Comparison of ENCODE assay signal across 21 cellular contexts in the genomic region with DNA sequence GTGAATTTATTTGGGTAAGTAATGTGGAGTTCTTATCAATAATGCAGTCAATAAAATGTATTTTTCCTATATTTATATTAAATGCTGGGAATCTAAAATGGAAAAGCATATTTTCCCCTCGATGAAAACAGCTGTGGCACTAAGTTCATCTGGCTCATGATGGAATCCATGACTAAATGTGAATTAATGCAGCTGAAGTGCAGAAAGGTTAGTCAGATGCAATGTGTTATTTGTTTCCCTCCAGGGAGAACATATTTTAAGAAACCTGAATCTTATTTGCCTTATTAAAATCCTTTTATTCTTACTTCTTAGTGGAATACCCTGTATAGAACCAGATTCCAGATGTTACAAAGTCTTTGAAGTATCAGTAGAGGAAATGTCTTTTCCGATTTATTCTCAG.
DNase-seq lines count a peak whose midpoint lies in the region; ATAC-seq and TF ChIP-seq lines count a peak whose summit lies in the region.
"Had no signal": no experiment of that assay in that cellular context is flagged by ENCODE, and none has a peak within 500 bp of the region (broad histone marks: within the 10 kb centered on the region; RNA-seq: fewer than 3 reads in every experiment).

No MANE protein-coding gene starts in this region.

- peak overlapping the region; percentile 49 for H3K27ac Mint-ChIP-seq in stimulated activated memory B cell treated with anti-CD40 and anti-IgM and Interleukin-4, amounts not matched to agents 10 μg/mL and 1 μg/mL and 100 μg/mL, for 72 hours
- H3K27ac Mint-ChIP-seq: CD4-positive, alpha-beta memory T cell had no signal

- H3K36me3 Mint-ChIP-seq in stimulated activated memory B cell treated with anti-CD40 and anti-IgM and Interleukin-4, amounts not matched to agents 10 μg/mL and 1 μg/mL and 100 μg/mL, for 72 hours: peaks cover 29% of the 10 kb centered on the region
- H3K36me3 Mint-ChIP-seq: CD4-positive, alpha-beta memory T cell had no signal

- no peak overlapping the region for H3K4me3 ChIP-seq in OCI-LY7 (ENCODE audit: low read depth, low read length, poor library complexity, severe bottlenecking)
- H3K4me3 ChIP-seq: SJSA1 had no signal

- H2AFZ ChIP-seq in OCI-LY7 (ENCODE audit: low read length): peak overlapping the region; percentile 5; the same call in 1 of the 2 replicates

- no TSS peak for BruUV-seq in OCI-LY7 (replicated peaks; lab: Mats Ljungman, UMichigan)

- H3K4me3 Mint-ChIP-seq in stimulated activated memory B cell treated with anti-CD40 and anti-IgM and Interleukin-4, amounts not matched to agents 10 μg/mL and 1 μg/mL and 100 μg/mL, for 72 hours: no peak overlapping the region
- H3K4me3 Mint-ChIP-seq: CD4-positive, alpha-beta memory T cell had no signal

- CTCF ChIA-PET in OCI-LY7 (lab: Charles Lee; ENCODE audit: unreplicated experiment) (no interaction called here), HEK293T (lab: Yijun Ruan, JAX) (interaction anchor here (0.6 kb wide), 1 partner anchor 270 kb away, joined by 3 read pairs; no protein-coding TSS in a partner anchor)

- H3K27ac ChIP-seq in OCI-LY7 (ENCODE audit: low read depth, low read length, poor library complexity, severe bottlenecking): no peak overlapping the region
- H3K27ac ChIP-seq: HL-60, SJSA1 had no signal

- TF ChIP-seq CTCF in OCI-LY7 (conservative IDR thresholded peaks at IDR 0.05; ENCODE audit: low read length): no peak

- H3K4me2 ChIP-seq in OCI-LY7 (ENCODE audit: low read length): no peak overlapping the region

- no peak for ATAC-seq in stimulated activated memory B cell treated with anti-CD40 and anti-IgM and Interleukin-4, amounts not matched to agents 10 μg/mL and 1 μg/mL and 100 μg/mL, for 72 hours
- ATAC-seq: Panc1 had no signal

- POLR2A ChIA-PET in OCI-LY7 (lab: Charles Lee) (interaction anchor here (0.5 to 2.1 kb wide), 4 partner anchors 8 to 62 kb away, joined by 4 to 9 read pairs (median 4); no protein-coding TSS in a partner anchor), HEK293T (lab: Yijun Ruan, JAX) (no interaction called here)

- intact Hi-C loops in OCI-LY7 (cut with micrococcal nuclease; ENCODE audit: unreplicated experiment): no loop called here

- H3K9me2 ChIP-seq in OCI-LY7 (ENCODE audit: insufficient read depth, low read length): no peaks in the 10 kb centered on the region

- no peaks in the 10 kb centered on the region for H3K79me2 ChIP-seq in OCI-LY7 (ENCODE audit: insufficient read depth, low read depth, low read length)

- H3K9me3 Mint-ChIP-seq in stimulated activated memory B cell treated with anti-CD40 and anti-IgM and Interleukin-4, amounts not matched to agents 10 μg/mL and 1 μg/mL and 100 μg/mL, for 72 hours: no peaks in the 10 kb centered on the region

- no peaks in the 10 kb centered on the region for H3K27me3 Mint-ChIP-seq in stimulated activated memory B cell treated with anti-CD40 and anti-IgM and Interleukin-4, amounts not matched to agents 10 μg/mL and 1 μg/mL and 100 μg/mL, for 72 hours
- H3K27me3 Mint-ChIP-seq: CD4-positive, alpha-beta memory T cell had no signal

- peaks cover 28% of the 10 kb centered on the region for H3K4me1 ChIP-seq in OCI-LY7 (ENCODE audit: insufficient read depth, low read length, poor library complexity, severe bottlenecking)

- no peaks in the 10 kb centered on the region for H3K36me3 ChIP-seq in OCI-LY7 (ENCODE audit: insufficient read depth, low read length)
- H3K36me3 ChIP-seq: SJSA1 had no signal

- DNase-seq in GM03348 (ENCODE audit: low spot score) (peak; percentile 49), OCI-LY7 (ENCODE audit: low spot score) (no peak), iris pigment epithelial cell (ENCODE audit: low read depth) (peak; percentile 40), putamen (ENCODE audit: low spot score) (no peak), HEK293T (ENCODE audit: extremely low spot score) (no peak), HT-29 (ENCODE audit: low spot score) (no peak), DMS153 treated with DMSO at 0.1 percent for 48 hours (lab: John Stamatoyannopoulos, UW; ENCODE audit: unreplicated experiment) (no peak)
- DNase-seq: CD4-positive, alpha-beta memory T cell; DMS53; IMR-90; Kasumi-1; MM.1S; NCI-H1092 treated with DMSO at 0.1 percent for 48 hours; NCI-H146; NCI-H2029 treated with DMSO at 0.1 percent for 48 hours; NCI-H2171; NCI-H526 had no signal

- H3K4me1 Mint-ChIP-seq in stimulated activated memory B cell treated with anti-CD40 and anti-IgM and Interleukin-4, amounts not matched to agents 10 μg/mL and 1 μg/mL and 100 μg/mL, for 72 hours: peaks cover 42% of the 10 kb centered on the region
- H3K4me1 Mint-ChIP-seq: CD4-positive, alpha-beta memory T cell had no signal

- no peaks in the 10 kb centered on the region for H3K9me3 ChIP-seq in OCI-LY7 (ENCODE audit: low read length)
- H3K9me3 ChIP-seq: SJSA1 had no signal

- H4K20me1 ChIP-seq in OCI-LY7 (ENCODE audit: insufficient read depth, low read length): no peaks in the 10 kb centered on the region

TF ChIP-seq in HEK293T, 16 proteins besides CTCF, POLR2A, EP300 and RAD21:
- TF ChIP-seq BHLHE40 (IDR thresholded peaks at IDR 0.05; ENCODE audit: borderline replicate concordance) (no peak), ARNT (IDR thresholded peaks at IDR 0.05) (no peak), SP1 (IDR thresholded peaks at IDR 0.05) (no peak), NFRKB (IDR thresholded peaks at IDR 0.05) (no peak)

Comparison
In these comparisons a context has a peak if more than half of its experiments do, and no peak if none do; other contexts are left out.
1. DNase-seq: peak in GM03348 (single experiment) and iris pigment epithelial cell (single experiment); none in OCI-LY7 (single experiment), putamen (single experiment), HEK293T (single experiment), HT-29 (single experiment) and DMS153 treated with DMSO at 0.1 percent for 48 hours (single experiment).